9 cellular contexts compared by ENCODE assay signal in the genomic region with DNA sequence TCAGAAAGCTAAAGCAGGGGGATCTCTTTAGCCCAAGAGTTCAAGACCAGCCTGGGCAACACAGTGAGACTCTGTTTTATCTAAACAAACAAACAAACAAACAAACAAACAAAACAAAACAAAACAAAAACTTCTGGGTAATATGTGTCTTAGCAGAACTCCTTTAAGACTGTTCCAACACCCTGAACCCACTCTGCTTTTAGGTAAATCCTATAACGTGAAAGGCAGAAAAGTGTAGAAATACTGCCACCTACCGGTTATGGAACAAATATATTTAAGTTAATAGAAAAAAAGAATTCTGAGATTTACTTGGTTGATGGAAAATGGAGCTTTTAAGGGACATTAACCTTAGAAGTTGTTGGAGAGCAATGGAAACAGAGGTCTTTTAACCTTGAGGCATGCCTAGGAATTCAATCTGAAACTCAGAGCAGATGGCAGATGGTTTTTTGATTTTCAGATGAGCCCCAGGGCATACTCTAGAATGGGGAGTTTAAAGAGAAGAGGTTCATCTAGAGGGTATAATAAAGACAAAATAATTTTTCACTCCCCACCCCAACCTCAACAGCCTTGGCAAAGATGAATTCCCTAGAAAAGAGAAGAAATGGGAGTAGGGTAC. TPM values are rescaled to one million over a fixed set of nuclear protein-coding genes. Genes with fewer than 3 reads are reported as not detected.
DNase-seq lines count a peak whose midpoint lies in the region; ATAC-seq, FAIRE-seq and TF ChIP-seq lines count a peak whose summit lies in the region.
"Had no signal": no experiment of that assay in that cellular context is flagged by ENCODE, and none has a peak within 500 bp of the region (broad histone marks: within the 10 kb centered on the region; RNA-seq: fewer than 3 reads in every experiment).

No MANE protein-coding gene starts in this region.

- 1% methylated on average over 2 of the region's 2 CpGs for WGBS in pancreas, 2 donors

- FAIRE-seq in pancreas (lab: Jason Lieb, UNC) = peak; percentile 92

- intact Hi-C loops in activated CD4-positive, alpha-beta T cell treated with anti-CD3 and anti-CD28 coated beads, Interleukin-2, amount 10 ng/mL, durations not matched to agents 24 days and 14 days (cut with micrococcal nuclease) = loop anchor here (1.0 to 2.0 kb wide), 2 partner anchors 401 to 480 kb away; no protein-coding TSS in a partner anchor
- intact Hi-C loops in pancreas (cut with DNase I) = loop anchor here in 1 of 3 donors (10.0 kb wide), 1 partner anchor 480 kb away; no protein-coding TSS in a partner anchor

- H3K9me3 Mint-ChIP-seq in activated CD4-positive, alpha-beta T cell treated with anti-CD3 and anti-CD28 coated beads, Interleukin-2, amount 10 ng/mL, durations not matched to agents 24 days and 14 days = no peaks in the 10 kb centered on the region

- H3K27me3 Mint-ChIP-seq in activated CD4-positive, alpha-beta T cell treated with anti-CD3 and anti-CD28 coated beads, Interleukin-2, amount 10 ng/mL, durations not matched to agents 24 days and 14 days = peaks cover 11% of the 10 kb centered on the region
- H3K27me3 Mint-ChIP-seq: CD8-positive, alpha-beta memory T cell had no signal

- no peaks in the 10 kb centered on the region for H3K27me3 ChIP-seq in pancreas

- H3K4me3 Mint-ChIP-seq in activated CD4-positive, alpha-beta T cell treated with anti-CD3 and anti-CD28 coated beads, Interleukin-2, amount 10 ng/mL, durations not matched to agents 24 days and 14 days = no peak overlapping the region
- H3K4me3 Mint-ChIP-seq: CD8-positive, alpha-beta memory T cell had no signal

- no peaks in the 10 kb centered on the region for H3K4me1 ChIP-seq in pancreas

- H3K9me3 ChIP-seq in pancreas = no peaks in the 10 kb centered on the region

- H3K4me3 ChIP-seq in fibroblast of pulmonary artery (replicated peaks; ENCODE audit: low read depth, low read length) (no peak overlapping the region), pancreas (no peak overlapping the region)

- no peaks in the 10 kb centered on the region for H3K36me3 Mint-ChIP-seq in activated CD4-positive, alpha-beta T cell treated with anti-CD3 and anti-CD28 coated beads, Interleukin-2, amount 10 ng/mL, durations not matched to agents 24 days and 14 days (ENCODE audit: low read depth)

- no peaks in the 10 kb centered on the region for H3K4me1 Mint-ChIP-seq in activated CD4-positive, alpha-beta T cell treated with anti-CD3 and anti-CD28 coated beads, Interleukin-2, amount 10 ng/mL, durations not matched to agents 24 days and 14 days
- H3K4me1 Mint-ChIP-seq: CD8-positive, alpha-beta memory T cell had no signal

- no peak overlapping the region for H3K27ac ChIP-seq in pancreas

- peak; percentile 71 for ATAC-seq in SK-N-SH treated with all-trans-retinoic acid at 6 μM for 48 hours
- ATAC-seq in pancreas = peak; percentile 54 to 70 (median 60)
- no peak for ATAC-seq in HG03039 (IDR thresholded peaks at IDR 0.05; ENCODE audit: unreplicated experiment)

- no peak overlapping the region for H3K27ac Mint-ChIP-seq in activated CD4-positive, alpha-beta T cell treated with anti-CD3 and anti-CD28 coated beads, Interleukin-2, amount 10 ng/mL, durations not matched to agents 24 days and 14 days
- H3K27ac Mint-ChIP-seq: CD8-positive, alpha-beta memory T cell had no signal

- peak; percentile 51 for TF ChIP-seq CTCF in fibroblast of pulmonary artery (IDR thresholded peaks at IDR 0.05; ENCODE audit: low read length, missing control alignments)
- TF ChIP-seq CTCF in pancreas (IDR thresholded peaks at IDR 0.05) = peak; percentile 29 to 55 (median 40)

- DNase-seq in activated CD4-positive, alpha-beta T cell treated with anti-CD3 and anti-CD28 coated beads, Interleukin-2, amount 10 ng/mL, durations not matched to agents 24 days and 14 days = peak; percentile 68
- no peak for DNase-seq in activated CD4-positive, alpha-beta T cell treated with anti-CD3 and anti-CD28 coated beads, Interleukin-2, amount 50 U/mL, for 4 hours
- DNase-seq in NCI-H1105 (lab: John Stamatoyannopoulos, UW) (peak; percentile 75), fibroblast of pulmonary artery (ENCODE audit: low read depth) (peak; percentile 81), pancreas (no peak)
- no peak for DNase-seq in stimulated activated CD8-positive, alpha-beta memory T cell treated with anti-CD3 and anti-CD28 coated beads, Interleukin-4, amount 100 ng/mL, for 48 hours

- H3K36me3 ChIP-seq in pancreas = no peaks in the 10 kb centered on the region

TF ChIP-seq in SK-N-SH treated with all-trans-retinoic acid at 6 μM for 48 hours, 23 proteins besides CTCF, POLR2A, EP300 and RAD21:
- TF ChIP-seq ESRRG (CRISPR knock-in tag; IDR thresholded peaks at IDR 0.05) (no peak), PPARA (CRISPR knock-in tag; IDR thresholded peaks at IDR 0.05; ENCODE audit: borderline replicate concordance) (no peak), OSR1 (CRISPR knock-in tag; IDR thresholded peaks at IDR 0.05) (no peak), BACH2 (CRISPR knock-in tag; IDR thresholded peaks at IDR 0.05; ENCODE audit: borderline replicate concordance) (no peak), ZNF565 (CRISPR knock-in tag; conservative IDR thresholded peaks at IDR 0.05; ENCODE audit: low read depth) (no peak), TCF4 (CRISPR knock-in tag; IDR thresholded peaks at IDR 0.05; ENCODE audit: borderline replicate concordance) (no peak), ZC3H10 (CRISPR knock-in tag; IDR thresholded peaks at IDR 0.05) (no peak), ISL1 (CRISPR knock-in tag; IDR thresholded peaks at IDR 0.05) (no peak)

RNA-seq across cellular contexts. Expression of gene SOD2, which starts 38.5 kb away (rescaled TPM):
- 83.0 and 88.3 TPM in 2 replicates for total RNA-seq in activated CD4-positive, alpha-beta T cell treated with anti-CD3 and anti-CD28 coated beads, Interleukin-2, amount 10 ng/mL, durations not matched to agents 24 days and 14 days
- 100 to 1,000 TPM; 155 to 792 (median 241) TPM for total RNA-seq in pancreas
- polyA plus RNA-seq in pancreas = 100 to 1,000 TPM in 1 of 2 donors, 10 to 100 TPM in 1; 97.7 to 162 TPM

Comparison
In these comparisons a context has a peak if more than half of its experiments do, and no peak if none do; other contexts are left out.
1. DNase-seq: peak in activated CD4-positive, alpha-beta T cell treated with anti-CD3 and anti-CD28 coated beads, Interleukin-2, amount 10 ng/mL, durations not matched to agents 24 days and 14 days (single experiment), NCI-H1105 (single experiment) and fibroblast of pulmonary artery (single experiment); none in activated CD4-positive, alpha-beta T cell treated with anti-CD3 and anti-CD28 coated beads, Interleukin-2, amount 50 U/mL, for 4 hours (0 of 2), pancreas (0 of 6) and stimulated activated CD8-positive, alpha-beta memory T cell treated with anti-CD3 and anti-CD28 coated beads, Interleukin-4, amount 100 ng/mL, for 48 hours (single experiment).